ENCODE assay signal across 9 cellular contexts in the genomic region with DNA sequence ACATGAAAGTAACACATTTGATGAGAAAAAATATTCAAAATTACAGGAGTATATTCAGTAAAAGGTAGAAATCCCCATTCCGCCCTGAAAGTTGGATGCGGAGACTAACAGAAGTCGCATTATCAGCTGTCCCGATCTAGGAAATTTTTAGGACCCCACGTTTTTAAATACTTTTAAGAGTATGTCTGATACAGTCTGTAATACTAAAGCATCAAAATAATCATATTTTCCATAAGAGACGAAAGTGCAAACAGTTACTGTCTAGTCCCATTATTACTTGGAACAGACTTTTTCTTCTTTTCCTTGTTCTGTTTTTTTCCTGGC. TPM values are rescaled to one million over a fixed set of nuclear protein-coding genes. Genes with fewer than 3 reads are reported as not detected.
DNase-seq lines count a peak whose midpoint lies in the region; FAIRE-seq and TF ChIP-seq lines count a peak whose summit lies in the region.
"Had no signal": no experiment of that assay in that cellular context is flagged by ENCODE, and none has a peak within 500 bp of the region (broad histone marks: within the 10 kb centered on the region; RNA-seq: fewer than 3 reads in every experiment).

No MANE protein-coding gene starts in this region.

- H3K9me3 ChIP-seq in CD8-positive, alpha-beta memory T cell (ENCODE audit: low read length), result no peaks in the 10 kb centered on the region
- H3K9me3 ChIP-seq in Peyer's patch (no peaks in the 10 kb centered on the region), neutrophil (no peaks in the 10 kb centered on the region)

- TF ChIP-seq POLR2A in Peyer's patch (IDR thresholded peaks at IDR 0.05) (no peak), H54 (IDR thresholded peaks at IDR 0.05; ENCODE audit: low read depth, low read length) (no peak)

- in situ Hi-C loops in GM13977 (cut with MboI; ENCODE audit: low pct_unique_long_range_greater_than_20kb, low sequenced_read_pairs, unreplicated experiment), result no loop called here

- no peak for TF ChIP-seq CTCF in Peyer's patch (IDR thresholded peaks at IDR 0.05)
- no peak for TF ChIP-seq CTCF in epithelial cell of proximal tubule (conservative IDR thresholded peaks at IDR 0.05; ENCODE audit: low read depth, low read length)
- no peak for TF ChIP-seq CTCF in neutrophil (IDR thresholded peaks at IDR 0.05)
- TF ChIP-seq CTCF in GM13977 (IDR thresholded peaks at IDR 0.05; ENCODE audit: extremely low read depth, insufficient read depth, missing control alignments), result no peak

- H3K36me3 ChIP-seq in CD8-positive, alpha-beta memory T cell (ENCODE audit: insufficient read depth, low read length), result no peaks in the 10 kb centered on the region
- no peaks in the 10 kb centered on the region for H3K36me3 ChIP-seq in Peyer's patch
- H3K36me3 ChIP-seq in neutrophil, result no peaks in the 10 kb centered on the region

- no peak for DNase-seq in CD8-positive, alpha-beta memory T cell
- no peak for DNase-seq in Peyer's patch
- no peak for DNase-seq in epithelial cell of proximal tubule (ENCODE audit: low read depth)
- no peak for DNase-seq in H54 (ENCODE audit: insufficient read length, low spot score)
- no peak for DNase-seq in hippocampal formation (lab: John Stamatoyannopoulos, UW)
- no peak for DNase-seq in medulla oblongata (ENCODE audit: extremely low spot score)
- DNase-seq in GM13977 (ENCODE audit: low spot score), result no peak
- DNase-seq: NCI-H187 treated with DMSO at 0.1 percent for 48 hours had no signal

- peaks cover 17 to 26% of the 10 kb centered on the region in 2 donors for H3K27me3 Mint-ChIP-seq in CD8-positive, alpha-beta memory T cell

- H3K4me1 Mint-ChIP-seq in CD8-positive, alpha-beta memory T cell, result peaks cover 0 to 14% (median 8%) of the 10 kb centered on the region in 3 donors

- POLR2A ChIA-PET in CD8-positive, alpha-beta memory T cell (lab: Charles Lee), result interaction anchor here (1.3 kb wide), 1 partner anchor 57 kb away, joined by 3 read pairs; no protein-coding TSS in a partner anchor

- H3K4me3 Mint-ChIP-seq in CD8-positive, alpha-beta memory T cell, result peak overlapping the region; percentile 36 to 69 (median 52)

- no peak overlapping the region for H3K27ac Mint-ChIP-seq in CD8-positive, alpha-beta memory T cell

- H3K36me3 Mint-ChIP-seq in CD8-positive, alpha-beta memory T cell, result no peaks in the 10 kb centered on the region

- no peaks in the 10 kb centered on the region for H3K4me1 ChIP-seq in CD8-positive, alpha-beta memory T cell (ENCODE audit: insufficient read depth, low read length)
- no peaks in the 10 kb centered on the region for H3K4me1 ChIP-seq in Peyer's patch
- H3K4me1 ChIP-seq in neutrophil (ENCODE audit: control insufficient read depth in 1 of 2, insufficient read depth in 1 of 2, low read depth in 1 of 2, low read length in 1 of 2), result peaks cover 9 to 17% of the 10 kb centered on the region in 2 experiments

- no peak for FAIRE-seq in H54 (lab: Jason Lieb, UNC)

- no peak overlapping the region for H3K4me3 ChIP-seq in CD8-positive, alpha-beta memory T cell (ENCODE audit: low read length)
- H3K4me3 ChIP-seq in Peyer's patch (peak overlapping the region; percentile 45 to 79 (median 56)), epithelial cell of proximal tubule (ENCODE audit: low read depth, low read length) (peak overlapping the region; percentile 52), neutrophil (ENCODE audit: low read depth in 1 of 2, low read length in 1 of 2) (peak overlapping the region; percentile 32 to 36)

- H3K27me3 ChIP-seq in CD8-positive, alpha-beta memory T cell (ENCODE audit: insufficient read depth, low read length, poor library complexity, severe bottlenecking), result peaks cover 3% of the 10 kb centered on the region
- H3K27me3 ChIP-seq in Peyer's patch, result no peaks in the 10 kb centered on the region
- peaks cover 22% of the 10 kb centered on the region for H3K27me3 ChIP-seq in neutrophil

- CTCF ChIA-PET in CD8-positive, alpha-beta memory T cell (lab: Charles Lee), result interaction anchor here (1.9 kb wide), 1 partner anchor 432 kb away, joined by 6 read pairs; no protein-coding TSS in a partner anchor

- H3K27ac ChIP-seq in CD8-positive, alpha-beta memory T cell (ENCODE audit: low read depth, low read length), result peak overlapping the region; percentile 47
- H3K27ac ChIP-seq in Peyer's patch (peak overlapping the region in 2 of 4 donors; percentile 36 to 77), neutrophil (no peak overlapping the region)

- peaks cover 0 to 2% (median 0%) of the 10 kb centered on the region in 5 donors for H3K9me3 Mint-ChIP-seq in CD8-positive, alpha-beta memory T cell

RNA-seq across cellular contexts. Expression of gene PLAGL1, which starts 0.6 kb away (rescaled TPM):
- total RNA-seq in CD8-positive, alpha-beta memory T cell, result 10 to 100 TPM; 17.8 to 18.8 TPM
- polyA plus RNA-seq in CD8-positive, alpha-beta memory T cell, result 2.3 TPM
- total RNA-seq in Peyer's patch (10 to 100 TPM; 12.1 to 27.2 (median 22.5) TPM), epithelial cell of proximal tubule (17.4 and 22.1 TPM in 2 replicates)
